36 cellular contexts compared by ENCODE assay signal in the genomic region with DNA sequence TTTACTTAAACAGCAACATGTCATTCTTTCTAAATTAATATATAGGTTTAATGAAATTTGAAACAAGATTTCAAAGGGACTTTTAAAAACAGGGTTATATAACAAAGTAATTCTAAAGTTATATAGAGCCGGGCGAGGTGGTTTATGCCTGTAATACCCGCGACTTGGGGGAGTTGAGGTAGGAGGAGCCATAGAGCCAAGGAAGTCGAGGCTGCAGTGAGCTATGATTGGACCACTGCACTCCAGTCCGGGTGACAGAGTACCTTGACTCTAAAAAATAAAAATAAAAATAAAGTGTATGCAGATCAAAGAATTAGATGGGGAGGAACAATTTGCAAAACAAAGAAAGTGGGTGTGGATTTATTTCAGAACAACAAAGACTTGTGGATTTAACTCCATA.
"Had no signal": no experiment of that assay in that cellular context is flagged by ENCODE, and none has a peak within 500 bp of the region (broad histone marks: within the 10 kb centered on the region; RNA-seq: fewer than 3 reads in every experiment).

No MANE protein-coding gene starts in this region.

- H3K4me3 ChIP-seq: ascending aorta, breast epithelium, cardiac muscle cell, colonic mucosa, dorsolateral prefrontal cortex, esophagus muscularis mucosa, gastrocnemius medialis, heart left ventricle had no signal

- DNase-seq: activated CD4-positive, alpha-beta memory T cell treated with anti-CD3 and anti-CD28 coated beads for 36 hours; activated CD4-positive, alpha-beta T cell treated with anti-CD3 and anti-CD28 coated beads for 36 hours; activated CD4-positive, alpha-beta T cell treated with anti-CD3 and anti-CD28 coated beads, Interleukin-2, amount 10 ng/mL, durations not matched to agents 24 days and 14 days; activated CD4-positive, CD25-positive, alpha-beta regulatory T cell; activated CD4-positive, CD25-positive, alpha-beta regulatory T cell treated with anti-CD3 and anti-CD28 coated beads, Interleukin-2, amount 50 U/mL, for 72 hours; activated CD8-positive, alpha-beta memory T cell treated with anti-CD3 and anti-CD28 coated beads, Interleukin-2, amount 10 ng/mL, durations not matched to agents 7 days and 5 days; activated CD8-positive, alpha-beta memory T cell treated with anti-CD3 and anti-CD28 coated beads, Interleukin-2, amount 50 U/mL, for 4 hours; activated CD8-positive, alpha-beta T cell treated with anti-CD3 and anti-CD28 coated beads, Interleukin-2, amount 10 ng/mL, durations not matched to agents 7 days and 5 days; activated effector memory CD4-positive, alpha-beta T cell treated with anti-CD3 and anti-CD28 coated beads, Interleukin-2, amount 50 U/mL, for 16 hours; activated naive CD4-positive, alpha-beta T cell treated with anti-CD3 and anti-CD28 coated beads for 36 hours; activated naive CD8-positive, alpha-beta T cell treated with anti-CD3 and anti-CD28 coated beads, Interleukin-2, amount 10 ng/mL, durations not matched to agents 7 days and 5 days; activated T-cell treated with anti-CD3 and anti-CD28 coated beads, Interleukin-2, amount 50 U/mL, for 1 hour; activated T-cell treated with anti-CD3 and anti-CD28 coated beads, Interleukin-2, amount 50 U/mL, for 48 hours; central memory CD4-positive, alpha-beta T cell; cerebellar nuclear complex; colonic mucosa; dorsolateral prefrontal cortex; effector memory CD4-positive, alpha-beta T cell; erythroblast; foreskin keratinocyte; gastrocnemius medialis; glutamatergic neuron; heart left ventricle; hypothalamus; T1000; WERI-Rb-1 had no signal

- H3K4me3 Mint-ChIP-seq: activated CD4-positive, alpha-beta memory T cell treated with anti-CD3 and anti-CD28 coated beads for 36 hours; activated CD4-positive, alpha-beta T cell treated with anti-CD3 and anti-CD28 coated beads for 36 hours; activated CD4-positive, alpha-beta T cell treated with anti-CD3 and anti-CD28 coated beads, Interleukin-2, amount 10 ng/mL, durations not matched to agents 24 days and 14 days; activated CD8-positive, alpha-beta memory T cell treated with anti-CD3 and anti-CD28 coated beads, Interleukin-2, amount 10 ng/mL, durations not matched to agents 7 days and 5 days; activated CD8-positive, alpha-beta T cell treated with anti-CD3 and anti-CD28 coated beads, Interleukin-2, amount 10 ng/mL, durations not matched to agents 7 days and 5 days; activated naive CD4-positive, alpha-beta T cell treated with anti-CD3 and anti-CD28 coated beads for 36 hours; activated naive CD4-positive, alpha-beta T cell treated with anti-CD3 and anti-CD28 coated beads, Interleukin-2, amount 50 U/mL, for 24 hours; activated naive CD8-positive, alpha-beta T cell treated with anti-CD3 and anti-CD28 coated beads, Interleukin-2, amount 10 ng/mL, durations not matched to agents 7 days and 5 days; activated T-helper 1 cell treated with anti-CD3 and anti-CD28 coated beads, Interleukin-12 subunit alpha, Interleukin-12 subunit beta, Interleukin-2, Interleukin-4 antibody, amounts not matched to agents 30 ng/mL and 10 ng/mL and 1 ng/mL, durations not matched to agents 14 hours and 24 hours and 36 hours; brain; dendritic cell treated with granulocyte-macrophage colony-stimulating factor and Interleukin-4, amounts not matched to agents 40 ng/mL and 50 ng/mL, for 4 days; T-helper 2 cell treated with Interferon-gamma antibody and Interleukin-4, amounts not matched to agents 5 μg/mL and 100 μg/mL, for 36 hours had no signal

- H3K36me3 ChIP-seq: ascending aorta, breast epithelium, cardiac muscle cell, colonic mucosa, esophagus muscularis mucosa, gastrocnemius medialis, heart left ventricle, WERI-Rb-1 had no signal

- H3K27ac Mint-ChIP-seq: activated CD4-positive, alpha-beta memory T cell treated with anti-CD3 and anti-CD28 coated beads for 36 hours; activated CD4-positive, alpha-beta T cell treated with anti-CD3 and anti-CD28 coated beads for 36 hours; activated CD4-positive, alpha-beta T cell treated with anti-CD3 and anti-CD28 coated beads, Interleukin-2, amount 10 ng/mL, durations not matched to agents 24 days and 14 days; activated CD8-positive, alpha-beta memory T cell treated with anti-CD3 and anti-CD28 coated beads, Interleukin-2, amount 10 ng/mL, durations not matched to agents 7 days and 5 days; activated CD8-positive, alpha-beta T cell treated with anti-CD3 and anti-CD28 coated beads, Interleukin-2, amount 10 ng/mL, durations not matched to agents 7 days and 5 days; activated naive CD4-positive, alpha-beta T cell treated with anti-CD3 and anti-CD28 coated beads for 36 hours; activated naive CD4-positive, alpha-beta T cell treated with anti-CD3 and anti-CD28 coated beads, Interleukin-2, amount 50 U/mL, for 24 hours; activated naive CD8-positive, alpha-beta T cell treated with anti-CD3 and anti-CD28 coated beads, Interleukin-2, amount 10 ng/mL, durations not matched to agents 7 days and 5 days; activated T-helper 1 cell treated with anti-CD3 and anti-CD28 coated beads, Interleukin-12 subunit alpha, Interleukin-12 subunit beta, Interleukin-2, Interleukin-4 antibody, amounts not matched to agents 30 ng/mL and 10 ng/mL and 1 ng/mL, durations not matched to agents 14 hours and 24 hours and 36 hours; activated T-helper 2 cell treated with anti-CD3 and anti-CD28 coated beads, Interferon-gamma antibody, Interleukin-2, Interleukin-4, amounts not matched to agents 10 μg/mL and 5 μg/mL and 100 μg/mL, durations not matched to agents 14 hours and 24 hours and 36 hours; brain; dendritic cell treated with granulocyte-macrophage colony-stimulating factor and Interleukin-4, amounts not matched to agents 40 ng/mL and 50 ng/mL, for 4 days; T-helper 2 cell treated with Interferon-gamma antibody and Interleukin-4, amounts not matched to agents 5 μg/mL and 100 μg/mL, for 36 hours had no signal

- H3K36me3 Mint-ChIP-seq: activated CD4-positive, alpha-beta memory T cell treated with anti-CD3 and anti-CD28 coated beads for 36 hours; activated CD8-positive, alpha-beta memory T cell treated with anti-CD3 and anti-CD28 coated beads, Interleukin-2, amount 10 ng/mL, durations not matched to agents 7 days and 5 days; activated naive CD4-positive, alpha-beta T cell treated with anti-CD3 and anti-CD28 coated beads, Interleukin-2, amount 50 U/mL, for 24 hours; activated naive CD8-positive, alpha-beta T cell treated with anti-CD3 and anti-CD28 coated beads, Interleukin-2, amount 10 ng/mL, durations not matched to agents 7 days and 5 days; brain had no signal

- H3K4me1 ChIP-seq: ascending aorta, breast epithelium, colonic mucosa, esophagus muscularis mucosa, foreskin keratinocyte, gastrocnemius medialis, heart left ventricle had no signal

- H3K9me3 ChIP-seq: ascending aorta, breast epithelium, colonic mucosa, esophagus muscularis mucosa, gastrocnemius medialis, heart left ventricle had no signal

- H3K27ac ChIP-seq: ascending aorta, breast epithelium, cardiac muscle cell, colonic mucosa, dorsolateral prefrontal cortex, esophagus muscularis mucosa, foreskin keratinocyte, gastrocnemius medialis, heart left ventricle, WERI-Rb-1 had no signal

- H3K27me3 ChIP-seq: ascending aorta, breast epithelium, colonic mucosa had no signal

- H3K4me1 Mint-ChIP-seq: activated CD4-positive, alpha-beta T cell treated with anti-CD3 and anti-CD28 coated beads for 36 hours; activated CD4-positive, alpha-beta T cell treated with anti-CD3 and anti-CD28 coated beads, Interleukin-2, amount 10 ng/mL, durations not matched to agents 24 days and 14 days; activated CD8-positive, alpha-beta memory T cell treated with anti-CD3 and anti-CD28 coated beads, Interleukin-2, amount 10 ng/mL, durations not matched to agents 7 days and 5 days; activated naive CD4-positive, alpha-beta T cell treated with anti-CD3 and anti-CD28 coated beads, Interleukin-2, amount 50 U/mL, for 24 hours; activated naive CD8-positive, alpha-beta T cell treated with anti-CD3 and anti-CD28 coated beads, Interleukin-2, amount 10 ng/mL, durations not matched to agents 7 days and 5 days; brain had no signal

- ATAC-seq: activated CD4-positive, alpha-beta T cell treated with anti-CD3 and anti-CD28 coated beads for 36 hours; activated CD8-positive, alpha-beta memory T cell treated with anti-CD3 and anti-CD28 coated beads, Interleukin-2, amount 10 ng/mL, durations not matched to agents 7 days and 5 days; activated CD8-positive, alpha-beta T cell treated with anti-CD3 and anti-CD28 coated beads, Interleukin-2, amount 10 ng/mL, durations not matched to agents 7 days and 5 days; foreskin keratinocyte; gastrocnemius medialis; heart left ventricle had no signal

- H3K9me3 Mint-ChIP-seq: activated CD4-positive, alpha-beta memory T cell treated with anti-CD3 and anti-CD28 coated beads for 36 hours; activated CD4-positive, alpha-beta T cell treated with anti-CD3 and anti-CD28 coated beads, Interleukin-2, amount 10 ng/mL, durations not matched to agents 24 days and 14 days; activated naive CD4-positive, alpha-beta T cell treated with anti-CD3 and anti-CD28 coated beads for 36 hours; activated naive CD4-positive, alpha-beta T cell treated with anti-CD3 and anti-CD28 coated beads, Interleukin-2, amount 50 U/mL, for 24 hours; activated naive CD8-positive, alpha-beta T cell treated with anti-CD3 and anti-CD28 coated beads, Interleukin-2, amount 10 ng/mL, durations not matched to agents 7 days and 5 days; activated T-helper 1 cell treated with anti-CD3 and anti-CD28 coated beads, Interleukin-12 subunit alpha, Interleukin-12 subunit beta, Interleukin-2, Interleukin-4 antibody, amounts not matched to agents 30 ng/mL and 10 ng/mL and 1 ng/mL, durations not matched to agents 14 hours and 24 hours and 36 hours; activated T-helper 2 cell treated with anti-CD3 and anti-CD28 coated beads, Interferon-gamma antibody, Interleukin-2, Interleukin-4, amounts not matched to agents 10 μg/mL and 5 μg/mL and 100 μg/mL, durations not matched to agents 14 hours and 24 hours and 36 hours; brain; dendritic cell treated with granulocyte-macrophage colony-stimulating factor and Interleukin-4, amounts not matched to agents 40 ng/mL and 50 ng/mL, for 4 days; T-helper 2 cell treated with Interferon-gamma antibody and Interleukin-4, amounts not matched to agents 5 μg/mL and 100 μg/mL, for 36 hours had no signal
